In genomic region chr1:153533689-153534201, GRCh38 we compare ENCODE assay signal across 9 cellular contexts. TPM values are rescaled to one million over a fixed set of nuclear protein-coding genes. Genes with fewer than 3 reads are reported as not detected.
DNase-seq lines count a peak whose midpoint lies in the region; ATAC-seq and TF ChIP-seq lines count a peak whose summit lies in the region.
"Had no signal": no experiment of that assay in that cellular context is flagged by ENCODE, and none has a peak within 500 bp of the region (broad histone marks: within the 10 kb centered on the region; RNA-seq: fewer than 3 reads in every experiment).

No MANE protein-coding gene starts in this region.

- H3K36me3 Mint-ChIP-seq in activated naive CD4-positive, alpha-beta T cell treated with anti-CD3 and anti-CD28 coated beads, Interleukin-2, amount 50 U/mL, for 72 hours = peaks cover 12 to 21% of the 10 kb centered on the region in 2 donors

- peaks cover 46 to 75% (median 64%) of the 10 kb centered on the region in 10 experiments for H3K4me1 ChIP-seq in BLaER1 treated with 17β-estradiol and CSF1 and Interleukin-3, amounts not matched to agents 10 nM and 100 nM
- H3K4me1 ChIP-seq in HUES64 (ENCODE audit: insufficient read depth, low read length) = peaks cover 35% of the 10 kb centered on the region

- no peaks in the 10 kb centered on the region for H4K20me1 ChIP-seq in BLaER1 treated with 17β-estradiol and CSF1 and Interleukin-3, amounts not matched to agents 10 nM and 100 nM

- peak overlapping the region; percentile 91 to 92 for H3K27ac Mint-ChIP-seq in activated naive CD4-positive, alpha-beta T cell treated with anti-CD3 and anti-CD28 coated beads, Interleukin-2, amount 50 U/mL, for 72 hours

- H3K9me3 Mint-ChIP-seq in activated naive CD4-positive, alpha-beta T cell treated with anti-CD3 and anti-CD28 coated beads, Interleukin-2, amount 50 U/mL, for 72 hours = no peaks in the 10 kb centered on the region
- H3K9me3 Mint-ChIP-seq: memory B cell had no signal

- ATAC-seq in activated naive CD4-positive, alpha-beta T cell treated with anti-CD3 and anti-CD28 coated beads, Interleukin-2, amount 50 U/mL, for 72 hours = peak in 1 of 2 donors; percentile 4
- ATAC-seq in GM18511 (IDR thresholded peaks at IDR 0.05; ENCODE audit: unreplicated experiment) = no peak

- no peaks in the 10 kb centered on the region for H3K9me3 ChIP-seq in BLaER1 treated with 17β-estradiol and CSF1 and Interleukin-3, amounts not matched to agents 10 nM and 100 nM (replicated peaks in 1 of 11)
- no peaks in the 10 kb centered on the region for H3K9me3 ChIP-seq in HUES64 (ENCODE audit: insufficient read depth, low read depth, low read length)

- H3K4me3 ChIP-seq in BLaER1 treated with 17β-estradiol and CSF1 and Interleukin-3, amounts not matched to agents 10 nM and 100 nM = peak overlapping the region in 5 of 10 experiments; percentile 20 to 75 (median 67); a peak in 9 of 20 replicates
- peak overlapping the region; percentile 47 for H3K4me3 ChIP-seq in HUES64 (ENCODE audit: low read length)
- H3K4me3 ChIP-seq in retinal pigment epithelial cell (ENCODE audit: low read length) = peak overlapping the region; percentile 81

- 78% methylated on average over 13 of the region's 13 CpGs for whole genome bisulfite sequencing in HUES64

- H3K27me3 ChIP-seq in BLaER1 treated with 17β-estradiol and CSF1 and Interleukin-3, amounts not matched to agents 10 nM and 100 nM = peaks cover 0 to 23% (median 5%) of the 10 kb centered on the region in 11 experiments; a peak in 12 of 22 replicates
- H3K27me3 ChIP-seq in HUES64 (ENCODE audit: insufficient read depth, low read length) = peaks cover 6% of the 10 kb centered on the region; the same call in 1 of the 2 replicates

- peaks cover 0 to 9% (median 0%) of the 10 kb centered on the region in 11 experiments; a peak in 3 of 22 replicates for H3K36me3 ChIP-seq in BLaER1 treated with 17β-estradiol and CSF1 and Interleukin-3, amounts not matched to agents 10 nM and 100 nM
- H3K36me3 ChIP-seq in HUES64 (ENCODE audit: insufficient read depth, low read length) = no peaks in the 10 kb centered on the region

- DNase-seq in activated naive CD4-positive, alpha-beta T cell treated with anti-CD3 and anti-CD28 coated beads, Interleukin-2, amount 50 U/mL, for 72 hours (ENCODE audit: low spot score in 2 of 2) = no peak
- DNase-seq in glomerular visceral epithelial cell (ENCODE audit: extremely low spot score) (peak; percentile 97), retinal pigment epithelial cell (ENCODE audit: low read depth) (peak; percentile 88), NCI-H524 (lab: John Stamatoyannopoulos, UW) (no peak), GM10266 (ENCODE audit: extremely low spot score) (no peak)

- H3K27ac ChIP-seq in BLaER1 treated with 17β-estradiol and CSF1 and Interleukin-3, amounts not matched to agents 10 nM and 100 nM = peak overlapping the region in 1 of 11 experiments; percentile 15; a peak in 2 of 22 replicates
- no peak overlapping the region for H3K27ac ChIP-seq in HUES64 (ENCODE audit: low read depth, low read length)

- H3K4me2 ChIP-seq in BLaER1 treated with 17β-estradiol and CSF1 and Interleukin-3, amounts not matched to agents 10 nM and 100 nM = peak overlapping the region; percentile 61 to 97 (median 93)

- no peak for TF ChIP-seq CTCF in retinal pigment epithelial cell (conservative IDR thresholded peaks at IDR 0.05; ENCODE audit: low read depth, low read length)
- no peak for TF ChIP-seq CTCF in GM10266 (IDR thresholded peaks at IDR 0.05; ENCODE audit: control insufficient read depth, insufficient read depth, low read depth, missing control alignments)

- H3K9ac ChIP-seq in BLaER1 treated with 17β-estradiol and CSF1 and Interleukin-3, amounts not matched to agents 10 nM and 100 nM = peak overlapping the region in 4 of 11 experiments; percentile 3 to 82 (median 45); a peak in 5 of 22 replicates
- H3K9ac ChIP-seq in HUES64 (ENCODE audit: low read depth, low read length) = no peak overlapping the region

RNA-seq across cellular contexts. Expression of gene S100A6, which starts 2.0 kb away (rescaled TPM):
- 14.3 TPM for polyA plus RNA-seq in HUES64 (2013, experiment 1 of 2)
- 23.3 TPM for polyA plus RNA-seq in HUES64 (2013, experiment 2 of 2)
- total RNA-seq in activated naive CD4-positive, alpha-beta T cell treated with anti-CD3 and anti-CD28 coated beads, Interleukin-2, amount 50 U/mL, for 72 hours = 100 to 1,000 TPM; 260 to 445 TPM

RNA-seq across cellular contexts. Expression of gene S100A5, which starts 7.0 kb away (rescaled TPM):
- not detected for polyA plus RNA-seq in HUES64 (2013, experiment 1 of 2)
- not detected for polyA plus RNA-seq in HUES64 (2013, experiment 2 of 2)
- 1 to 10 TPM; 2.0 to 3.9 TPM for total RNA-seq in activated naive CD4-positive, alpha-beta T cell treated with anti-CD3 and anti-CD28 coated beads, Interleukin-2, amount 50 U/mL, for 72 hours

RNA-seq across cellular contexts. Expression of gene S100A4, which starts 11.9 kb away (rescaled TPM):
- 24.9 TPM for polyA plus RNA-seq in HUES64 (2013, experiment 1 of 2)
- 36.8 TPM for polyA plus RNA-seq in HUES64 (2013, experiment 2 of 2)
- total RNA-seq in activated naive CD4-positive, alpha-beta T cell treated with anti-CD3 and anti-CD28 coated beads, Interleukin-2, amount 50 U/mL, for 72 hours = 100 to 1,000 TPM; 186 to 368 TPM

RNA-seq across cellular contexts. Expression of gene S100A3, which starts 15.3 kb away (rescaled TPM):
- polyA plus RNA-seq in HUES64 (2013, experiment 1 of 2) = not detected
- polyA plus RNA-seq in HUES64 (2013, experiment 2 of 2) = 0.57 TPM
- not detected for total RNA-seq in activated naive CD4-positive, alpha-beta T cell treated with anti-CD3 and anti-CD28 coated beads, Interleukin-2, amount 50 U/mL, for 72 hours

RNA-seq across cellular contexts. Expression of gene S100A2, which starts 31.9 kb away (rescaled TPM):
- polyA plus RNA-seq in HUES64 (2013, experiment 1 of 2) = not detected
- polyA plus RNA-seq in HUES64 (2013, experiment 2 of 2) = not detected
- 1 to 10 TPM; 1.0 to 7.8 TPM for total RNA-seq in activated naive CD4-positive, alpha-beta T cell treated with anti-CD3 and anti-CD28 coated beads, Interleukin-2, amount 50 U/mL, for 72 hours

Comparison
In these comparisons a context has a peak if more than half of its experiments do, and no peak if none do; other contexts are left out.
1. DNase-seq: peak in glomerular visceral epithelial cell (single experiment) and retinal pigment epithelial cell (single experiment); none in activated naive CD4-positive, alpha-beta T cell treated with anti-CD3 and anti-CD28 coated beads, Interleukin-2, amount 50 U/mL, for 72 hours (0 of 2), NCI-H524 (0 of 2) and GM10266 (single experiment).